In the genomic region with DNA sequence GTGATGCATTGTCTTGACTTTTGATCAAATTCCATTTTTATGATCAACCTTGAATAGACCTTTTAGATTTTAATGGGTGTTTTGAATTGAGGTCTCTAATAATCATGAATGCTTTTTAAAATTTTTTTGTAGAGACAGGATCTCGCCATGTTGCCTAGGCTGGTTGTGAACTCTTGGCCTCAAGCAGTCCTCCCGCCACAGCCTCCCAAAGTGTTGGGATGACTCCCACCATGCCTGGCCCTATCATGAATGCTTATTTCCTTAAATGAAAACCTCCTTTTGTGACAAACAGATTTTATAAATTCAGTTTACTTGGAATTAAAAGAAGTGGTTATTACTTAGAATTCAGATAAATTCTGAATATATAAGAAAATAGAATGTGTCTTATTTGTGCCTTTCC, we compare ENCODE assay signal across 21 cellular contexts.
A peak's percentile ranks its signal among the peaks of the same experiment; 100 is the strongest.
DNase-seq lines count a peak whose midpoint lies in the region; ATAC-seq and TF ChIP-seq lines count a peak whose summit lies in the region.
"Had no signal": no experiment of that assay in that cellular context is flagged by ENCODE, and none has a peak within 500 bp of the region (broad histone marks: within the 10 kb centered on the region; RNA-seq: fewer than 3 reads in every experiment).

No MANE protein-coding gene starts in this region.

- no peaks in the 10 kb centered on the region for H3K9me3 ChIP-seq in heart right ventricle
- H3K9me3 ChIP-seq in right atrium auricular region = no peaks in the 10 kb centered on the region
- no peaks in the 10 kb centered on the region for H3K9me3 ChIP-seq in HUES6 (ENCODE audit: control insufficient read depth, insufficient read depth, low read depth, low read length)
- no peaks in the 10 kb centered on the region for H3K9me3 ChIP-seq in esophagus muscularis mucosa
- H3K9me3 ChIP-seq in smooth muscle cell (replicated peaks; ENCODE audit: low read depth) = no peaks in the 10 kb centered on the region
- H3K9me3 ChIP-seq: SJSA1 had no signal

- in situ Hi-C loops in G401 (cut with HindIII; ENCODE audit: low sequenced_read_pairs) = no loop called here

- H3K27me3 ChIP-seq in heart right ventricle (no peaks in the 10 kb centered on the region), right atrium auricular region (no peaks in the 10 kb centered on the region), HUES6 (ENCODE audit: control insufficient read depth, insufficient read depth, low read length) (no peaks in the 10 kb centered on the region), esophagus muscularis mucosa (no peaks in the 10 kb centered on the region), smooth muscle cell (ENCODE audit: low read depth) (no peaks in the 10 kb centered on the region)
- H3K27me3 ChIP-seq: SJSA1 had no signal

- H3K79me2 ChIP-seq in smooth muscle cell (ENCODE audit: low read depth) = peaks cover 32% of the 10 kb centered on the region

- no peak overlapping the region for H3K9ac ChIP-seq in HUES6 (ENCODE audit: low read length)
- H3K9ac ChIP-seq in smooth muscle cell (ENCODE audit: low read depth) = peak overlapping the region; percentile 58

- H3K4me1 ChIP-seq in heart right ventricle = peaks cover 2 to 38% (median 23%) of the 10 kb centered on the region in 9 donors
- peaks cover 0 to 13% of the 10 kb centered on the region in 2 donors for H3K4me1 ChIP-seq in right atrium auricular region
- H3K4me1 ChIP-seq in HUES6 (ENCODE audit: control insufficient read depth, insufficient read depth, low read length) = peaks cover 21% of the 10 kb centered on the region
- H3K4me1 ChIP-seq in esophagus muscularis mucosa = peaks cover 0 to 16% (median 4%) of the 10 kb centered on the region in 4 donors
- H3K4me1 ChIP-seq in smooth muscle cell (ENCODE audit: low read depth) = peaks cover 22% of the 10 kb centered on the region
- H3K4me1 ChIP-seq: SJSA1 had no signal

- no peaks in the 10 kb centered on the region for H3F3A ChIP-seq in smooth muscle cell (ENCODE audit: low read depth)

- intact Hi-C loops in heart right ventricle (cut with DNase I) = loop anchor here in 4 of 10 donors (10.0 kb wide), 3 partner anchors 98 to 118 kb away; no protein-coding TSS in a partner anchor
- intact Hi-C loops in esophagus muscularis mucosa (cut with DNase I) = no loop called here

- H3K4me2 ChIP-seq in smooth muscle cell = no peak overlapping the region

- no peak for TF ChIP-seq POLR2A in esophagus muscularis mucosa (IDR thresholded peaks at IDR 0.05; ENCODE audit: low read depth)

- no peak for TF ChIP-seq EP300 in esophagus muscularis mucosa (IDR thresholded peaks at IDR 0.05)

- DNase-seq in heart right ventricle (no peak), right atrium auricular region (ENCODE audit: low spot score) (no peak), esophagus muscularis mucosa (ENCODE audit: extremely low spot score) (peak; percentile 64), smooth muscle cell (lab: John Stamatoyannopoulos, UW; ENCODE audit: unreplicated experiment) (no peak), G401 (ENCODE audit: low spot score) (no peak), putamen (ENCODE audit: low spot score) (no peak)
- DNase-seq: CD4-positive, CD25-positive, alpha-beta regulatory T cell; DMS153; DND-41; H7; MV-4-11; NCI-H1105; NCI-H446 treated with DMSO at 0.1 percent for 48 hours; NCI-H526; NCI-H82; NK-92 treated with Interleukin-12 subunit alpha and Interleukin-12 subunit beta, amount 100 ng/mL, for 24 hours had no signal

- no peak overlapping the region for H2AFZ ChIP-seq in smooth muscle cell (ENCODE audit: low read depth)

- H3K36me3 ChIP-seq in heart right ventricle = peaks cover 0 to 18% (median 0%) of the 10 kb centered on the region in 9 donors
- no peaks in the 10 kb centered on the region for H3K36me3 ChIP-seq in right atrium auricular region
- peaks cover 35% of the 10 kb centered on the region for H3K36me3 ChIP-seq in HUES6 (ENCODE audit: control insufficient read depth, insufficient read depth, low read length)
- H3K36me3 ChIP-seq in esophagus muscularis mucosa = peaks cover 0 to 4% (median 0%) of the 10 kb centered on the region in 4 donors
- H3K36me3 ChIP-seq in smooth muscle cell (ENCODE audit: low read depth) = no peaks in the 10 kb centered on the region

- peak overlapping the region in 7 of 10 donors; percentile 71 to 91 (median 82) for H3K27ac ChIP-seq in heart right ventricle
- no peak overlapping the region for H3K27ac ChIP-seq in right atrium auricular region
- H3K27ac ChIP-seq in HUES6 (ENCODE audit: low read depth, low read length) = peak overlapping the region; percentile 80; the same call in 1 of the 2 replicates
- H3K27ac ChIP-seq in esophagus muscularis mucosa (replicated peaks in 1 of 4) = no peak overlapping the region
- H3K27ac ChIP-seq in smooth muscle cell (ENCODE audit: low read depth) = peak overlapping the region; percentile 82
- H3K27ac ChIP-seq: SJSA1 had no signal

- H4K20me1 ChIP-seq in smooth muscle cell (ENCODE audit: low read depth) = peaks cover 8% of the 10 kb centered on the region

- ATAC-seq in heart right ventricle (no peak), HG03135 (IDR thresholded peaks at IDR 0.05; ENCODE audit: unreplicated experiment) (no peak)
- ATAC-seq: PC-3, Right ventricle myocardium inferior had no signal

- H3K4me3 ChIP-seq in heart right ventricle = peak overlapping the region in 9 of 10 donors; percentile 23 to 55 (median 47)
- H3K4me3 ChIP-seq in right atrium auricular region = peak overlapping the region in 1 of 2 donors; percentile 24
- H3K4me3 ChIP-seq in HUES6 (ENCODE audit: low read depth, low read length) = no peak overlapping the region
- no peak overlapping the region for H3K4me3 ChIP-seq in esophagus muscularis mucosa
- H3K4me3 ChIP-seq in smooth muscle cell = no peak overlapping the region
- H3K4me3 ChIP-seq: SJSA1 had no signal

- TF ChIP-seq CTCF in heart right ventricle (IDR thresholded peaks at IDR 0.05) (no peak), right atrium auricular region (IDR thresholded peaks at IDR 0.05) (no peak), esophagus muscularis mucosa (IDR thresholded peaks at IDR 0.05) (no peak), smooth muscle cell (IDR thresholded peaks at IDR 0.05; ENCODE audit: borderline replicate concordance, insufficient read depth, poor library complexity, severe bottlenecking) (no peak)

- 78 to 81% methylated on average over 2 of the region's 2 CpGs for WGBS in heart right ventricle, 2 donors
- 98% methylated on average over 2 of the region's 2 CpGs for WGBS in esophagus muscularis mucosa
- 98% methylated on average over 2 of the region's 2 CpGs for WGBS in smooth muscle cell (ENCODE audit: low lambda C conversion rate)

Comparison
In these comparisons a context has a peak if more than half of its experiments do, and no peak if none do; other contexts are left out.
1. H3K27ac ChIP-seq: peak in heart right ventricle (7 of 10), HUES6 (single experiment) and smooth muscle cell (single experiment); none in right atrium auricular region (0 of 2) and esophagus muscularis mucosa (0 of 4).
2. H3K4me3 ChIP-seq: peak in heart right ventricle (9 of 10); none in HUES6 (single experiment), esophagus muscularis mucosa (0 of 4) and smooth muscle cell (single experiment).